ENCODE assay signal across 10 cellular contexts in genomic region chr15:100759698-100760356, GRCh38.
A peak's percentile ranks its signal among the peaks of the same experiment; 100 is the strongest.
DNase-seq lines count a peak whose midpoint lies in the region; ATAC-seq and TF ChIP-seq lines count a peak whose summit lies in the region.
"Had no signal": no experiment of that assay in that cellular context is flagged by ENCODE, and none has a peak within 500 bp of the region (broad histone marks: within the 10 kb centered on the region; RNA-seq: fewer than 3 reads in every experiment).

No MANE protein-coding gene starts in this region.

- no peak for TF ChIP-seq POLR2A in prostate gland (IDR thresholded peaks at IDR 0.05)

- peaks cover 16 to 24% of the 10 kb centered on the region in 2 donors for H3K27me3 Mint-ChIP-seq in CD4-positive, alpha-beta memory T cell

- H3K4me1 Mint-ChIP-seq in CD4-positive, alpha-beta memory T cell = no peaks in the 10 kb centered on the region

- POLR2A ChIA-PET in CD4-positive, alpha-beta memory T cell (lab: Charles Lee; ENCODE audit: partially characterized antibody) = no interaction called here

- H4K20me1 ChIP-seq in fibroblast of lung (ENCODE audit: control insufficient read depth, extremely low read depth, insufficient read depth, low read length) = no peaks in the 10 kb centered on the region

- H3K4me2 ChIP-seq in fibroblast of lung (ENCODE audit: extremely low read depth, insufficient read depth, low read length) = peak overlapping the region; percentile 73

- no peak overlapping the region for H2AFZ ChIP-seq in fibroblast of lung (ENCODE audit: low read length)

- CTCF ChIA-PET in CD4-positive, alpha-beta memory T cell (lab: Charles Lee; ENCODE audit: partially characterized antibody) = no interaction called here

- TF ChIP-seq CTCF in RWPE2 (IDR thresholded peaks at IDR 0.05; ENCODE audit: poor library complexity, severe bottlenecking) (no peak), fibroblast of lung (conservative IDR thresholded peaks at IDR 0.05 in 1 of 2, IDR thresholded peaks at IDR 0.05 in 1 of 2; ENCODE audit: low read depth in 1 of 2, low read length in 2 of 2) (no peak), prostate gland (IDR thresholded peaks at IDR 0.05) (no peak)

- no peak overlapping the region for H3K4me3 Mint-ChIP-seq in CD4-positive, alpha-beta memory T cell

- H3K9ac ChIP-seq in fibroblast of lung (ENCODE audit: insufficient read depth, low read length) = no peak overlapping the region

- H3K27ac ChIP-seq in RWPE2 (ENCODE audit: poor library complexity, severe bottlenecking) (peak overlapping the region; percentile 42), fibroblast of lung (ENCODE audit: insufficient read depth, low read length) (no peak overlapping the region), prostate gland (peak overlapping the region; percentile 22 to 56)
- no peak overlapping the region for H3K27ac ChIP-seq in CD4-positive, alpha-beta memory T cell (ENCODE audit: low read depth, low read length)

- H3K79me2 ChIP-seq in fibroblast of lung (ENCODE audit: control insufficient read depth, insufficient read depth, low read length) = no peaks in the 10 kb centered on the region

- H3K9me3 ChIP-seq in RWPE2 (ENCODE audit: severe bottlenecking) (no peaks in the 10 kb centered on the region), fibroblast of lung (ENCODE audit: control insufficient read depth, insufficient read depth, low read depth, low read length) (no peaks in the 10 kb centered on the region), prostate gland (no peaks in the 10 kb centered on the region)
- no peaks in the 10 kb centered on the region for H3K9me3 ChIP-seq in CD4-positive, alpha-beta memory T cell (ENCODE audit: control insufficient read depth in 1 of 2, low read length in 2 of 2)

- no peaks in the 10 kb centered on the region for H3K27me3 ChIP-seq in RWPE2 (ENCODE audit: insufficient read depth, poor library complexity, severe bottlenecking)
- H3K27me3 ChIP-seq in fibroblast of lung (ENCODE audit: control insufficient read depth, insufficient read depth, low read length) = no peaks in the 10 kb centered on the region
- H3K27me3 ChIP-seq in prostate gland (replicated peaks; ENCODE audit: insufficient read depth) = no peaks in the 10 kb centered on the region
- H3K27me3 ChIP-seq in CD4-positive, alpha-beta memory T cell (ENCODE audit: insufficient read depth, low read length) = peaks cover 4% of the 10 kb centered on the region

- intact Hi-C loops in prostate gland (cut with DNase I) = no loop called here
- intact Hi-C loops in CD4-positive, alpha-beta memory T cell (cut with micrococcal nuclease) = no loop called here

- ATAC-seq in RWPE2 (ENCODE audit: low read depth) (peak; percentile 98), HG02970 (IDR thresholded peaks at IDR 0.05; ENCODE audit: low FRiP score, unreplicated experiment) (no peak)
- ATAC-seq: GM12878 had no signal

- H3K4me1 ChIP-seq in RWPE2 (ENCODE audit: insufficient read depth, poor library complexity, severe bottlenecking) (peaks cover 25% of the 10 kb centered on the region), fibroblast of lung (ENCODE audit: control insufficient read depth, extremely low read depth, insufficient read depth, low read length) (peaks cover 3% of the 10 kb centered on the region), prostate gland (replicated peaks) (peaks cover 11% of the 10 kb centered on the region)
- no peaks in the 10 kb centered on the region for H3K4me1 ChIP-seq in CD4-positive, alpha-beta memory T cell (ENCODE audit: insufficient read depth, low read length)

- H3K27ac Mint-ChIP-seq in CD4-positive, alpha-beta memory T cell = no peak overlapping the region

- H3K9me3 Mint-ChIP-seq in CD4-positive, alpha-beta memory T cell = no peaks in the 10 kb centered on the region

- 53% methylated on average over 12 of the region's 12 CpGs for WGBS in prostate gland

- H3K36me3 ChIP-seq in RWPE2 (ENCODE audit: low read depth) (no peaks in the 10 kb centered on the region), fibroblast of lung (ENCODE audit: control insufficient read depth, insufficient read depth, low read length) (no peaks in the 10 kb centered on the region), prostate gland (no peaks in the 10 kb centered on the region)
- no peaks in the 10 kb centered on the region for H3K36me3 ChIP-seq in CD4-positive, alpha-beta memory T cell (ENCODE audit: insufficient read depth, low read length)

- no peaks in the 10 kb centered on the region for H3K36me3 Mint-ChIP-seq in CD4-positive, alpha-beta memory T cell

- DNase-seq in GM04504 (ENCODE audit: low read depth) = peak; percentile 64
- DNase-seq in RWPE2 (ENCODE audit: low spot score) = no peak
- peak; percentile 44 to 75 for DNase-seq in fibroblast of lung (ENCODE audit: low read depth in 2 of 2)
- no peak for DNase-seq in prostate gland (ENCODE audit: low spot score)
- no peak for DNase-seq in NK-92 treated with Interleukin-12 subunit alpha and Interleukin-12 subunit beta, amount 100 ng/mL, for 24 hours (lab: John Stamatoyannopoulos, UW)
- no peak for DNase-seq in CD4-positive, alpha-beta memory T cell
- no peak for DNase-seq in activated CD8-positive, alpha-beta memory T cell treated with anti-CD3 and anti-CD28 coated beads, Interleukin-2, amount 50 U/mL, for 4 hours
- DNase-seq: NCI-H446 had no signal

- no peak overlapping the region for H3K4me3 ChIP-seq in RWPE2 (ENCODE audit: severe bottlenecking)
- no peak overlapping the region for H3K4me3 ChIP-seq in fibroblast of lung (replicated peaks in 1 of 4; ENCODE audit: control extremely low read depth in 1 of 4, insufficient read depth in 1 of 4, low read depth in 3 of 4, low read length in 4 of 4)
- H3K4me3 ChIP-seq in prostate gland = no peak overlapping the region
- no peak overlapping the region for H3K4me3 ChIP-seq in CD4-positive, alpha-beta memory T cell (ENCODE audit: low read length in 2 of 2)
- H3K4me3 ChIP-seq: GM12878 had no signal

Comparison
In these comparisons a context has a peak if more than half of its experiments do, and no peak if none do; other contexts are left out.
1. DNase-seq: peak in GM04504 (single experiment) and fibroblast of lung (2 of 2); none in RWPE2 (single experiment), prostate gland (single experiment), NK-92 treated with Interleukin-12 subunit alpha and Interleukin-12 subunit beta, amount 100 ng/mL, for 24 hours (single experiment), CD4-positive, alpha-beta memory T cell (0 of 5) and activated CD8-positive, alpha-beta memory T cell treated with anti-CD3 and anti-CD28 coated beads, Interleukin-2, amount 50 U/mL, for 4 hours (single experiment).
2. H3K27ac ChIP-seq: peak in RWPE2 (single experiment) and prostate gland (2 of 2); none in fibroblast of lung (single experiment) and CD4-positive, alpha-beta memory T cell (single experiment).